ENCODE assay signal across 28 cellular contexts in genomic region chr1:18147672-18148071, GRCh38.
"Had no signal": no experiment of that assay in that cellular context is flagged by ENCODE, and none has a peak within 500 bp of the region (broad histone marks: within the 10 kb centered on the region; RNA-seq: fewer than 3 reads in every experiment).

No MANE protein-coding gene starts in this region.

- H3K4me3 ChIP-seq: adrenal gland, ascending aorta, body of pancreas, breast epithelium, cardiac muscle cell had no signal

- DNase-seq: activated effector memory CD4-positive, alpha-beta T cell treated with anti-CD3 and anti-CD28 coated beads, Interleukin-2, amount 50 U/mL, for 16 hours; activated effector memory CD4-positive, alpha-beta T cell treated with Interleukin-2 at 50 U/mL for 16 hours; activated gamma-delta T cell; activated gamma-delta T cell treated with Interleukin-2 at 50 U/mL for 16 hours; activated naive CD4-positive, alpha-beta T cell; activated naive CD4-positive, alpha-beta T cell treated with anti-CD3 and anti-CD28 coated beads for 36 hours; activated naive CD4-positive, alpha-beta T cell treated with anti-CD3 and anti-CD28 coated beads, Interleukin-2, amount 10 ng/mL, durations not matched to agents 7 days and 5 days; activated naive CD4-positive, alpha-beta T cell treated with anti-CD3 and anti-CD28 coated beads, Interleukin-2, amount 50 U/mL, for 16 hours; activated naive CD4-positive, alpha-beta T cell treated with Interleukin-2 at 50 U/mL for 16 hours; activated naive CD8-positive, alpha-beta T cell treated with anti-CD3 and anti-CD28 coated beads for 36 hours; activated naive CD8-positive, alpha-beta T cell treated with anti-CD3 and anti-CD28 coated beads, Interleukin-2, amount 10 ng/mL, durations not matched to agents 7 days and 5 days; activated naive CD8-positive, alpha-beta T cell treated with anti-CD3 and anti-CD28 coated beads, Interleukin-2, amount 50 U/mL, for 24 hours; activated T-cell treated with anti-CD3 and anti-CD28 coated beads, Interleukin-2, amount 50 U/mL, for 24 hours; activated T-cell treated with anti-CD3 and anti-CD28 coated beads, Interleukin-2, amount 50 U/mL, for 4 hours; activated T-cell treated with anti-CD3 and anti-CD28 coated beads, Interleukin-2, amount 50 U/mL, for 48 hours; activated T-cell treated with anti-CD3 and anti-CD28 coated beads, Interleukin-2, amount 50 U/mL, for 72 hours; adrenal gland; amniotic stem cell; amygdala; anterior cingulate cortex; body of pancreas; brain microvascular endothelial cell; caudate nucleus; central memory CD4-positive, alpha-beta T cell; cerebellar nuclear complex had no signal

- H3K9me3 ChIP-seq: adrenal gland, ascending aorta, body of pancreas, breast epithelium had no signal

- H3K4me1 ChIP-seq: ascending aorta, body of pancreas, breast epithelium had no signal

- H3K36me3 ChIP-seq: adrenal gland, ascending aorta, brain microvascular endothelial cell, breast epithelium, cardiac muscle cell had no signal

- H3K27ac ChIP-seq: adrenal gland, ascending aorta, body of pancreas, brain microvascular endothelial cell, breast epithelium, cardiac muscle cell had no signal
